ENCODE assay signal across 10 cellular contexts in genomic region chr2:66431840-66432511, GRCh38. TPM values are rescaled to one million over a fixed set of nuclear protein-coding genes. Genes with fewer than 3 reads are reported as not detected.
DNase-seq lines count a peak whose midpoint lies in the region; ATAC-seq and TF ChIP-seq lines count a peak whose summit lies in the region.
"Had no signal": no experiment of that assay in that cellular context is flagged by ENCODE, and none has a peak within 500 bp of the region (broad histone marks: within the 10 kb centered on the region; RNA-seq: fewer than 3 reads in every experiment).

No MANE protein-coding gene starts in this region.

- ATAC-seq in HG02973 (IDR thresholded peaks at IDR 0.05; ENCODE audit: unreplicated experiment) (no peak), GM21360 (IDR thresholded peaks at IDR 0.05; ENCODE audit: unreplicated experiment) (no peak)

- no peaks in the 10 kb centered on the region for H3K9me3 Mint-ChIP-seq in MCF 10A (ENCODE audit: unreplicated experiment)

- H3K9me3 ChIP-seq in HUES6 (ENCODE audit: control insufficient read depth, insufficient read depth, low read depth, low read length) = no peaks in the 10 kb centered on the region

- peak overlapping the region; percentile 32 for H3K9ac ChIP-seq in HUES6 (ENCODE audit: low read length)

- no TSS peak for BruUV-seq in MCF 10A (replicated peaks; lab: Mats Ljungman, UMichigan)

- no peak overlapping the region for H3K27ac Mint-ChIP-seq in MCF 10A (ENCODE audit: low read depth, unreplicated experiment)
- H3K27ac Mint-ChIP-seq: CD8-positive, alpha-beta memory T cell had no signal

- H3K4me3 Mint-ChIP-seq in MCF 10A (ENCODE audit: unreplicated experiment) = peak overlapping the region; percentile 84

- no peak for TF ChIP-seq CTCF in MCF 10A (IDR thresholded peaks at IDR 0.05; ENCODE audit: unreplicated experiment)

- CTCF ChIA-PET in MCF 10A (lab: Yijun Ruan, JAX) = interaction anchor here (0.6 to 1.7 kb wide), 3 partner anchors 19 to 1410 kb away, joined by 3 to 5 read pairs (median 4); no protein-coding TSS in a partner anchor

- no peaks in the 10 kb centered on the region for H3K36me3 ChIP-seq in HUES6 (ENCODE audit: control insufficient read depth, insufficient read depth, low read length)

- no peaks in the 10 kb centered on the region for H3K4me1 Mint-ChIP-seq in MCF 10A (ENCODE audit: insufficient read depth, unreplicated experiment)

- no peak for DNase-seq in MCF 10A (ENCODE audit: unreplicated experiment)
- peak; percentile 61 for DNase-seq in left kidney (ENCODE audit: low read depth, low spot score)
- no peak for DNase-seq in skeletal muscle cell (ENCODE audit: low read depth)
- no peak for DNase-seq in NCI-H1694 (lab: John Stamatoyannopoulos, UW)
- DNase-seq in RPMI8226 = no peak
- DNase-seq: CD8-positive, alpha-beta memory T cell; NCI-H187 had no signal

- H3K27me3 ChIP-seq in HUES6 (ENCODE audit: control insufficient read depth, insufficient read depth, low read length) = peaks cover 99% of the 10 kb centered on the region

- H3K36me3 Mint-ChIP-seq in MCF 10A (ENCODE audit: insufficient read depth, unreplicated experiment) = no peaks in the 10 kb centered on the region
- H3K36me3 Mint-ChIP-seq: CD8-positive, alpha-beta memory T cell had no signal

- POLR2A ChIA-PET in MCF 10A (lab: Yijun Ruan, JAX) = interaction anchor here (0.6 to 4.7 kb wide), 5 partner anchors 63 to 703 kb away, joined by 3 to 48 read pairs (median 3); no protein-coding TSS in a partner anchor

- H3K4me3 ChIP-seq in HUES6 (ENCODE audit: low read depth, low read length) = peak overlapping the region; percentile 21; the same call in 1 of the 2 replicates
- peak overlapping the region; percentile 83 for H3K4me3 ChIP-seq in skeletal muscle cell (ENCODE audit: low read depth, low read length)

- peaks cover 28% of the 10 kb centered on the region for H3K4me1 ChIP-seq in HUES6 (ENCODE audit: control insufficient read depth, insufficient read depth, low read length)

- intact Hi-C loops in MCF 10A (cut with micrococcal nuclease) = loop anchor here (2.0 to 5.0 kb wide), 3 partner anchors 415 to 1045 kb away; no protein-coding TSS in a partner anchor

- H3K27me3 Mint-ChIP-seq in MCF 10A (ENCODE audit: insufficient read depth, unreplicated experiment) = no peaks in the 10 kb centered on the region

- no peak overlapping the region for H3K27ac ChIP-seq in HUES6 (ENCODE audit: low read depth, low read length)

RNA-seq across cellular contexts. Expression of gene MEIS1, which starts 2.9 kb away (rescaled TPM):
- 4.1 and 4.4 TPM in 2 replicates for total RNA-seq in MCF 10A (2022)
- total RNA-seq: CD8-positive, alpha-beta memory T cell had no signal
